Comparison of ENCODE assay signal across 9 cellular contexts in genomic region chr18:77061291-77061945, GRCh38.
A peak's percentile ranks its signal among the peaks of the same experiment; 100 is the strongest.
DNase-seq lines count a peak whose midpoint lies in the region; ATAC-seq and TF ChIP-seq lines count a peak whose summit lies in the region.
"Had no signal": no experiment of that assay in that cellular context is flagged by ENCODE, and none has a peak within 500 bp of the region (broad histone marks: within the 10 kb centered on the region; RNA-seq: fewer than 3 reads in every experiment).

No MANE protein-coding gene starts in this region.

- no peak for DNase-seq in HL-60 (ENCODE audit: low read depth in 1 of 2, low spot score in 1 of 2)
- peak; percentile 75 for DNase-seq in astrocyte of the spinal cord (ENCODE audit: low read depth, low spot score)
- DNase-seq in SHP77 treated with DMSO at 0.1 percent for 48 hours (lab: John Stamatoyannopoulos, UW): no peak
- no peak for DNase-seq in retina
- DNase-seq: stimulated activated CD4-positive, alpha-beta T cell treated with anti-CD3 and anti-CD28 coated beads, Interleukin-4, amount 100 ng/mL, for 4 hours had no signal

- in situ Hi-C loops in astrocyte of the spinal cord (cut with HindIII; ENCODE audit: low sequenced_read_pairs): no loop called here

- no peak overlapping the region for H3K4me3 ChIP-seq in BLaER1 treated with 17β-estradiol and CSF1 and Interleukin-3, amounts not matched to agents 10 nM and 100 nM
- no peak overlapping the region for H3K4me3 ChIP-seq in HL-60 (replicated peaks; ENCODE audit: insufficient read depth, low read length)
- no peak overlapping the region for H3K4me3 ChIP-seq in astrocyte of the spinal cord (ENCODE audit: low read depth, low read length)
- peak overlapping the region; percentile 51 to 61 for H3K4me3 ChIP-seq in neutrophil (ENCODE audit: low read depth in 1 of 2, low read length in 1 of 2)

- H3K27me3 ChIP-seq in BLaER1 treated with 17β-estradiol and CSF1 and Interleukin-3, amounts not matched to agents 10 nM and 100 nM: no peaks in the 10 kb centered on the region
- H3K27me3 ChIP-seq in HL-60 (ENCODE audit: insufficient read depth, poor library complexity, severe bottlenecking): no peaks in the 10 kb centered on the region
- H3K27me3 ChIP-seq in neutrophil: no peaks in the 10 kb centered on the region

- peak overlapping the region; percentile 69 to 93 (median 84) for H3K4me2 ChIP-seq in BLaER1 treated with 17β-estradiol and CSF1 and Interleukin-3, amounts not matched to agents 10 nM and 100 nM

- peak overlapping the region; percentile 95 to 99 (median 98) for H3K27ac ChIP-seq in BLaER1 treated with 17β-estradiol and CSF1 and Interleukin-3, amounts not matched to agents 10 nM and 100 nM
- peak overlapping the region; percentile 96 for H3K27ac ChIP-seq in HL-60 (replicated peaks)
- H3K27ac ChIP-seq in neutrophil: peak overlapping the region; percentile 99

- H3K9me3 ChIP-seq in BLaER1 treated with 17β-estradiol and CSF1 and Interleukin-3, amounts not matched to agents 10 nM and 100 nM (replicated peaks in 1 of 11): peaks cover 0 to 36% (median 6%) of the 10 kb centered on the region in 11 experiments; a peak in 11 of 22 replicates
- H3K9me3 ChIP-seq in neutrophil: no peaks in the 10 kb centered on the region

- no peak for ATAC-seq in GM21423 (IDR thresholded peaks at IDR 0.05; ENCODE audit: unreplicated experiment)
- ATAC-seq in GM21447 (IDR thresholded peaks at IDR 0.05; ENCODE audit: unreplicated experiment): no peak

- peak overlapping the region; percentile 66 to 87 (median 81); a peak in 21 of 22 replicates for H3K9ac ChIP-seq in BLaER1 treated with 17β-estradiol and CSF1 and Interleukin-3, amounts not matched to agents 10 nM and 100 nM

- H3K36me3 ChIP-seq in BLaER1 treated with 17β-estradiol and CSF1 and Interleukin-3, amounts not matched to agents 10 nM and 100 nM: peaks cover 43 to 74% (median 65%) of the 10 kb centered on the region in 11 experiments
- H3K36me3 ChIP-seq in neutrophil: peaks cover 59% of the 10 kb centered on the region

- TF ChIP-seq CTCF in HL-60 (IDR thresholded peaks at IDR 0.05; ENCODE audit: insufficient read depth, low read length): no peak
- TF ChIP-seq CTCF in astrocyte of the spinal cord (IDR thresholded peaks at IDR 0.05; ENCODE audit: low read depth, low read length): no peak
- no peak for TF ChIP-seq CTCF in neutrophil (IDR thresholded peaks at IDR 0.05)

- H3K4me1 ChIP-seq in BLaER1 treated with 17β-estradiol and CSF1 and Interleukin-3, amounts not matched to agents 10 nM and 100 nM: peaks cover 80 to 94% (median 90%) of the 10 kb centered on the region in 10 experiments
- peaks cover 88 to 92% of the 10 kb centered on the region in 2 experiments for H3K4me1 ChIP-seq in neutrophil (ENCODE audit: control insufficient read depth in 1 of 2, insufficient read depth in 1 of 2, low read depth in 1 of 2, low read length in 1 of 2)

- H4K20me1 ChIP-seq in BLaER1 treated with 17β-estradiol and CSF1 and Interleukin-3, amounts not matched to agents 10 nM and 100 nM: no peaks in the 10 kb centered on the region

Comparison
In these comparisons a context has a peak if more than half of its experiments do, and no peak if none do; other contexts are left out.
1. H3K4me3 ChIP-seq: peak in neutrophil (2 of 2); none in BLaER1 treated with 17β-estradiol and CSF1 and Interleukin-3, amounts not matched to agents 10 nM and 100 nM (0 of 10), HL-60 (single experiment) and astrocyte of the spinal cord (single experiment).
2. Peak in every context shown above with its lines, with median percentiles within 50 percentile points of each other: H3K27ac ChIP-seq.